In genomic region chr2:233468047-233468745, GRCh38 we compare ENCODE assay signal across 21 cellular contexts.
DNase-seq lines count a peak whose midpoint lies in the region; ATAC-seq, FAIRE-seq and TF ChIP-seq lines count a peak whose summit lies in the region.
"Had no signal": no experiment of that assay in that cellular context is flagged by ENCODE, and none has a peak within 500 bp of the region (broad histone marks: within the 10 kb centered on the region; RNA-seq: fewer than 3 reads in every experiment).

No MANE protein-coding gene starts in this region.

- no peaks in the 10 kb centered on the region for H3K9me3 ChIP-seq in A549
- H3K9me3 ChIP-seq: transverse colon had no signal

- FAIRE-seq in A549 (lab: Jason Lieb, UNC), result no peak
- FAIRE-seq: frontal cortex had no signal

- H3K27ac ChIP-seq in A549 (peak overlapping the region; percentile 7 to 98; a peak in 5 of 6 replicates), RWPE1 (peak overlapping the region; percentile 24)
- H3K27ac ChIP-seq: transverse colon had no signal

- DNase-seq in A549 (ENCODE audit: low read depth in 1 of 2, low spot score in 1 of 2) (no peak), RWPE1 (ENCODE audit: low spot score) (no peak), immature natural killer cell (no peak), posterior vena cava (ENCODE audit: low spot score) (peak; percentile 76)
- DNase-seq: activated CD4-positive, alpha-beta T cell treated with anti-CD3 and anti-CD28 coated beads for 4 hours; amniotic stem cell; CD4-positive, CD25-positive, alpha-beta regulatory T cell; central memory CD4-positive, alpha-beta T cell; effector CD4-positive, alpha-beta T cell; GDM1; kidney glomerular epithelial cell; NCI-H1417; SIG-M5 had no signal

- peaks cover 0 to 2% of the 10 kb centered on the region in 2 donors for H3K4me1 Mint-ChIP-seq in immature natural killer cell
- H3K4me1 Mint-ChIP-seq: T-cell had no signal

- peak overlapping the region in 5 of 6 donors; percentile 8 to 65 (median 49) for H3K27ac Mint-ChIP-seq in immature natural killer cell

- intact Hi-C loops in posterior vena cava (cut with DNase I), result no loop called here

- WGBS in A549 (ENCODE audit: missing lambda C conversion rate), result 94% methylated on average over 20 of the region's 22 CpGs

- no peak overlapping the region for H3K4me3 Mint-ChIP-seq in immature natural killer cell
- H3K4me3 Mint-ChIP-seq: CD4-positive, CD25-positive, alpha-beta regulatory T cell; T-cell had no signal

- TF ChIP-seq CTCF in A549 (IDR thresholded peaks at IDR 0.05) (no peak), RWPE1 (conservative IDR thresholded peaks at IDR 0.05; ENCODE audit: low read depth) (no peak)

- TF ChIP-seq EP300 in A549 (IDR thresholded peaks at IDR 0.05), result no peak

- H3K9me3 Mint-ChIP-seq in immature natural killer cell, result no peaks in the 10 kb centered on the region
- H3K9me3 Mint-ChIP-seq: CD4-positive, CD25-positive, alpha-beta regulatory T cell had no signal

- no peak overlapping the region for H3K4me2 ChIP-seq in A549

- TF ChIP-seq RAD21 in A549 (conservative IDR thresholded peaks at IDR 0.05 in 1 of 2, IDR thresholded peaks at IDR 0.05 in 1 of 2), result no peak

- H3K36me3 Mint-ChIP-seq in immature natural killer cell, result peaks cover 22 to 64% (median 33%) of the 10 kb centered on the region in 3 donors

- no peak for TF ChIP-seq POLR2A in A549 (IDR thresholded peaks at IDR 0.05; ENCODE audit: low read length)

- POLR2A ChIA-PET in A549 (lab: Yijun Ruan, JAX) (interaction anchor here (0.5 kb wide), 1 partner anchor 1795 kb away, joined by 3 read pairs; no protein-coding TSS in a partner anchor), RWPE1 (lab: Yijun Ruan, JAX; ENCODE audit: low non-redundant PET) (no interaction called here)

- H3K4me3 ChIP-seq in A549, result no peak overlapping the region
- H3K4me3 ChIP-seq: transverse colon had no signal

- H3K4me1 ChIP-seq in A549, result peaks cover 17% of the 10 kb centered on the region; the same call in 2 of the 3 replicates

- H3K27me3 Mint-ChIP-seq in immature natural killer cell (ENCODE audit: low read depth in 3 of 3), result peaks cover 3 to 17% (median 8%) of the 10 kb centered on the region in 3 donors
- H3K27me3 Mint-ChIP-seq: CD4-positive, CD25-positive, alpha-beta regulatory T cell; T-cell had no signal

- CTCF ChIA-PET in A549 (lab: Yijun Ruan, JAX), result interaction anchor here (0.8 to 2.2 kb wide), 7 partner anchors 19 to 389 kb away, joined by 3 to 8 read pairs (median 5); no protein-coding TSS in a partner anchor
- CTCF ChIA-PET in RWPE1 (lab: Yijun Ruan, JAX), result interaction anchor here (1.5 kb wide), 1 partner anchor 20 kb away, joined by 8 read pairs; no protein-coding TSS in a partner anchor

- ATAC-seq in A549, result no peak; a peak in 1 of 6 replicates
- ATAC-seq in HG02678 (IDR thresholded peaks at IDR 0.05; ENCODE audit: unreplicated experiment), result no peak
- ATAC-seq in GM21390 (IDR thresholded peaks at IDR 0.05; ENCODE audit: unreplicated experiment), result no peak
- ATAC-seq in GM21367 (IDR thresholded peaks at IDR 0.05; ENCODE audit: unreplicated experiment), result no peak
- ATAC-seq in HG03469 (IDR thresholded peaks at IDR 0.05; ENCODE audit: unreplicated experiment), result no peak
- ATAC-seq: esophagus mucosa, T-cell had no signal

TF ChIP-seq in A549, 52 proteins besides CTCF, POLR2A, EP300 and RAD21:
- TF ChIP-seq HDAC2 (IDR thresholded peaks at IDR 0.05) (no peak), HES2 (IDR thresholded peaks at IDR 0.05) (no peak), HEYL (CRISPR knock-in tag; IDR thresholded peaks at IDR 0.05) (no peak), ZC3H11A (IDR thresholded peaks at IDR 0.05) (no peak), ATOH8 (CRISPR knock-in tag; IDR thresholded peaks at IDR 0.05; ENCODE audit: low read depth) (no peak), HOXA7 (CRISPR knock-in tag; IDR thresholded peaks at IDR 0.05) (no peak), NPAS2 (CRISPR knock-in tag; IDR thresholded peaks at IDR 0.05; ENCODE audit: borderline replicate concordance) (no peak)
